Comparison of ENCODE assay signal across 12 cellular contexts in the genomic region with DNA sequence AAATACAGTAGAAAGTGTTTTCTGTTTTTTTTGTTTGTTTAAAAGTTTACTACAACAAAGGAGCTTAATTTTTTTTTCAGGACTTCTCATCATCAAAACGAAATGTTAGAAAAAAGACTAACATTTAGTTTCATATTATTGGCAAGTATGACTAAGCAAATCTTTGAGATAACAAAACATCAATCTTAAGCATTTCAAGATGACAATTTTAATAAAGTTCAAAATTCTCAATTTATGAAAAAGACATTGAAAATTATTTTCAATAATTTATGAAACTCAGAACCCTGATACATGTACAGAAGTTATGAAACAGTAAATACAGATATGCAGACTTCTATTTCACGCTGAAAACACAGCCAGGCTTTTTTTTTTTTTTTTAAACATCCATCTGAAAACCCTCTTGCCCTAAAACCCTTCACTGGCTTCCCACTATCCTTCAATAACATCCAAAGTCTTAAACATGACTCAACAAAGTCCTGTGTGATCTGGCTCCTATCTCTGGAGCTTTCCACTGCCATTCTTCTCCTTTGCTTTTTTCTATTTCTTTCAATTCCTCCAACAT. TPM values are rescaled to one million over a fixed set of nuclear protein-coding genes. Genes with fewer than 3 reads are reported as not detected.
DNase-seq lines count a peak whose midpoint lies in the region; ATAC-seq and TF ChIP-seq lines count a peak whose summit lies in the region.
"Had no signal": no experiment of that assay in that cellular context is flagged by ENCODE, and none has a peak within 500 bp of the region (broad histone marks: within the 10 kb centered on the region; RNA-seq: fewer than 3 reads in every experiment).

No MANE protein-coding gene starts in this region.

- H2AFZ ChIP-seq in SK-N-SH (ENCODE audit: low read depth), result no peak overlapping the region
- no peak overlapping the region for H2AFZ ChIP-seq in SU-DHL-6 (ENCODE audit: low read depth, low read length, severe bottlenecking)
- H2AFZ ChIP-seq in smooth muscle cell (ENCODE audit: low read depth), result no peak overlapping the region

- CTCF ChIA-PET in SK-N-SH (lab: Yijun Ruan, JAX), result interaction anchor here (0.6 to 1.9 kb wide), 3 partner anchors 11 to 79 kb away, joined by 3 to 7 read pairs (median 3); no protein-coding TSS in a partner anchor

- H3K9me2 ChIP-seq in SK-N-SH (no peaks in the 10 kb centered on the region), SU-DHL-6 (replicated peaks; ENCODE audit: insufficient read depth, low read length) (no peaks in the 10 kb centered on the region)

- no peak for TF ChIP-seq CTCF in SK-N-SH (IDR thresholded peaks at IDR 0.05)
- TF ChIP-seq CTCF in SU-DHL-6 (IDR thresholded peaks at IDR 0.05; ENCODE audit: insufficient read depth, low read length, poor library complexity, severe bottlenecking), result no peak
- no peak for TF ChIP-seq CTCF in smooth muscle cell (IDR thresholded peaks at IDR 0.05; ENCODE audit: borderline replicate concordance, insufficient read depth, poor library complexity, severe bottlenecking)

- ATAC-seq in SK-N-SH treated with all-trans-retinoic acid at 6 μM for 48 hours (no peak), GM21528 (IDR thresholded peaks at IDR 0.05; ENCODE audit: low FRiP score, unreplicated experiment) (no peak)

- peaks cover 58% of the 10 kb centered on the region for H4K20me1 ChIP-seq in SK-N-SH (ENCODE audit: insufficient read depth)
- H4K20me1 ChIP-seq in SU-DHL-6 (ENCODE audit: low read depth, low read length), result peaks cover 33% of the 10 kb centered on the region
- peaks cover 73% of the 10 kb centered on the region for H4K20me1 ChIP-seq in smooth muscle cell (ENCODE audit: low read depth)

- no peaks in the 10 kb centered on the region for H3K27me3 ChIP-seq in SK-N-SH (ENCODE audit: insufficient read depth)
- H3K27me3 ChIP-seq in SU-DHL-6 (ENCODE audit: low read length), result no peaks in the 10 kb centered on the region
- H3K27me3 ChIP-seq in smooth muscle cell (ENCODE audit: low read depth), result no peaks in the 10 kb centered on the region
- H3K27me3 ChIP-seq: MG63 had no signal

- H3K79me2 ChIP-seq in SK-N-SH (ENCODE audit: insufficient read depth) (peaks cover 99% of the 10 kb centered on the region), SU-DHL-6 (ENCODE audit: insufficient read depth, low read length) (peaks cover 99% of the 10 kb centered on the region), smooth muscle cell (ENCODE audit: low read depth) (peaks cover 97% of the 10 kb centered on the region)

- H3K9me3 ChIP-seq in SK-N-SH (no peaks in the 10 kb centered on the region), SU-DHL-6 (ENCODE audit: insufficient read depth, low read length) (no peaks in the 10 kb centered on the region), smooth muscle cell (replicated peaks; ENCODE audit: low read depth) (peaks cover under 1% of the 10 kb centered on the region)

- DNase-seq in SK-N-SH (no peak), fibroblast of peridontal ligament (ENCODE audit: extremely low read depth) (peak; percentile 22), smooth muscle cell (lab: John Stamatoyannopoulos, UW; ENCODE audit: unreplicated experiment) (no peak), NOMO-1 (lab: John Stamatoyannopoulos, UW; ENCODE audit: unreplicated experiment in 2 of 2) (no peak), NCI-H146 (lab: John Stamatoyannopoulos, UW) (no peak)
- DNase-seq: MG63, NCI-H69, substantia nigra had no signal

- peaks cover 15 to 23% of the 10 kb centered on the region in 2 experiments; a peak in 3 of 4 replicates for H3K4me1 ChIP-seq in SK-N-SH (ENCODE audit: control insufficient read depth in 1 of 2, insufficient read depth in 2 of 2, low read depth in 1 of 2, low read length in 1 of 2)
- H3K4me1 ChIP-seq in smooth muscle cell (ENCODE audit: low read depth), result peaks cover 58% of the 10 kb centered on the region

- H3K4me2 ChIP-seq in SK-N-SH, result peak overlapping the region; percentile 42
- H3K4me2 ChIP-seq in SU-DHL-6 (ENCODE audit: low read depth, low read length, poor library complexity, severe bottlenecking), result peak overlapping the region; percentile 97
- peak overlapping the region; percentile 99 for H3K4me2 ChIP-seq in smooth muscle cell

- H3K27ac ChIP-seq in SK-N-SH (ENCODE audit: low read depth in 2 of 2, low read length in 1 of 2) (peak overlapping the region in 1 of 2 experiments; percentile 0; a peak in 1 of 4 replicates), SU-DHL-6 (ENCODE audit: low read depth, low read length) (peak overlapping the region; percentile 71), smooth muscle cell (ENCODE audit: low read depth) (peak overlapping the region; percentile 9)
- H3K27ac ChIP-seq: 22Rv1 had no signal

- no peak for TF ChIP-seq RAD21 in SK-N-SH (IDR thresholded peaks at IDR 0.05; ENCODE audit: low read length)

- H3K36me3 ChIP-seq in SK-N-SH (replicated peaks in 1 of 2; ENCODE audit: control insufficient read depth in 1 of 2, insufficient read depth in 2 of 2, low read length in 1 of 2) (peaks cover 33 to 37% of the 10 kb centered on the region in 2 experiments), SU-DHL-6 (ENCODE audit: low read length) (peaks cover 45% of the 10 kb centered on the region), smooth muscle cell (ENCODE audit: low read depth) (peaks cover 11% of the 10 kb centered on the region)

- TF ChIP-seq EP300 in SK-N-SH (IDR thresholded peaks at IDR 0.05; ENCODE audit: borderline replicate concordance in 1 of 2, low read depth in 1 of 2, low read length in 1 of 2), result no peak

- H3F3A ChIP-seq in SK-N-SH (replicated peaks; ENCODE audit: insufficient read depth) (peaks cover 7% of the 10 kb centered on the region), SU-DHL-6 (ENCODE audit: insufficient read depth) (peaks cover 33% of the 10 kb centered on the region), smooth muscle cell (ENCODE audit: low read depth) (peaks cover 8% of the 10 kb centered on the region)

- H3K4me3 ChIP-seq in SK-N-SH (ENCODE audit: low read depth in 2 of 2, low read length in 1 of 2) (no peak overlapping the region), SU-DHL-6 (ENCODE audit: insufficient read depth, low read length, poor library complexity, severe bottlenecking) (peak overlapping the region; percentile 72), smooth muscle cell (peak overlapping the region; percentile 19)
- H3K4me3 ChIP-seq: MG63 had no signal

- WGBS in SK-N-SH (ENCODE audit: low lambda C conversion rate), result 65% methylated on average over 2 of the region's 2 CpGs
- 62% methylated on average over 2 of the region's 2 CpGs for whole genome bisulfite sequencing in smooth muscle cell (ENCODE audit: low lambda C conversion rate)

- POLR2A ChIA-PET in SK-N-SH (lab: Yijun Ruan, JAX), result no interaction called here

- H3K9ac ChIP-seq in SK-N-SH (no peak overlapping the region), SU-DHL-6 (ENCODE audit: low read length) (peak overlapping the region; percentile 96), smooth muscle cell (ENCODE audit: low read depth) (no peak overlapping the region)

TF ChIP-seq in SK-N-SH, 30 proteins besides CTCF, POLR2A, EP300 and RAD21 (continues in another document):
- TF ChIP-seq MEF2A (IDR thresholded peaks at IDR 0.05; ENCODE audit: borderline replicate concordance, low read depth) (no peak), SIN3A (IDR thresholded peaks at IDR 0.05; ENCODE audit: borderline replicate concordance, low read depth, low read length) (no peak), NFIC (IDR thresholded peaks at IDR 0.05; ENCODE audit: borderline replicate concordance) (no peak), FOSL2 (IDR thresholded peaks at IDR 0.05; ENCODE audit: borderline replicate concordance, low read depth) (no peak), TEAD4 (IDR thresholded peaks at IDR 0.05; ENCODE audit: borderline replicate concordance, insufficient read depth) (no peak), TCF12 (IDR thresholded peaks at IDR 0.05) (no peak), YY1 (IDR thresholded peaks at IDR 0.05; ENCODE audit: low read depth) (no peak), JUND (IDR thresholded peaks at IDR 0.05) (no peak)
- TF ChIP-seq, protein P1, sequence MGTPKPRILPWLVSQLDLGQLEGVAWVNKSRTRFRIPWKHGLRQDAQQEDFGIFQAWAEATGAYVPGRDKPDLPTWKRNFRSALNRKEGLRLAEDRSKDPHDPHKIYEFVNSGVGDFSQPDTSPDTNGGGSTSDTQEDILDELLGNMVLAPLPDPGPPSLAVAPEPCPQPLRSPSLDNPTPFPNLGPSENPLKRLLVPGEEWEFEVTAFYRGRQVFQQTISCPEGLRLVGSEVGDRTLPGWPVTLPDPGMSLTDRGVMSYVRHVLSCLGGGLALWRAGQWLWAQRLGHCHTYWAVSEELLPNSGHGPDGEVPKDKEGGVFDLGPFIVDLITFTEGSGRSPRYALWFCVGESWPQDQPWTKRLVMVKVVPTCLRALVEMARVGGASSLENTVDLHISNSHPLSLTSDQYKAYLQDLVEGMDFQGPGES (IDR thresholded peaks at IDR 0.05; ENCODE audit: low read depth, low read length), result no peak

TF ChIP-seq in SK-N-SH treated with all-trans-retinoic acid at 6 μM for 48 hours, 23 proteins besides CTCF, POLR2A, EP300 and RAD21:
- TF ChIP-seq GLIS3 (CRISPR knock-in tag; IDR thresholded peaks at IDR 0.05) (no peak), ARNTL (CRISPR knock-in tag; IDR thresholded peaks at IDR 0.05; ENCODE audit: borderline replicate concordance, low read depth) (no peak), OSR1 (CRISPR knock-in tag; IDR thresholded peaks at IDR 0.05) (no peak)

RNA-seq across cellular contexts. Expression of a gene that starts 3.9 kb away (rescaled TPM):
- polyA plus RNA-seq in SK-N-SH (2012; rRNA removed) (12.5 and 15.1 TPM in 2 replicates), smooth muscle cell (11.8 and 14.6 TPM in 2 replicates)
- polyA plus RNA-seq in SK-N-SH (2012; cell fraction: cytosol; rRNA removed), result 11.8 and 14.2 TPM in 2 replicates
- 32.1 and 53.6 TPM in 2 replicates for polyA plus RNA-seq in SK-N-SH (2012; cell fraction: nucleus; rRNA removed)
- 45.5 and 49.4 TPM in 2 replicates for total RNA-seq in smooth muscle cell

Comparison
In these comparisons a context has a peak if more than half of its experiments do, and no peak if none do; other contexts are left out.
1. H3K4me2 ChIP-seq: peak in every context shown above with its lines; median percentile 99 in smooth muscle cell; 97 in SU-DHL-6; 42 in SK-N-SH.
2. H3K4me3 ChIP-seq: peak in SU-DHL-6 (single experiment) and smooth muscle cell (single experiment); none in SK-N-SH (0 of 2).